ENCODE assay signal across 8 cellular contexts in the genomic region with DNA sequence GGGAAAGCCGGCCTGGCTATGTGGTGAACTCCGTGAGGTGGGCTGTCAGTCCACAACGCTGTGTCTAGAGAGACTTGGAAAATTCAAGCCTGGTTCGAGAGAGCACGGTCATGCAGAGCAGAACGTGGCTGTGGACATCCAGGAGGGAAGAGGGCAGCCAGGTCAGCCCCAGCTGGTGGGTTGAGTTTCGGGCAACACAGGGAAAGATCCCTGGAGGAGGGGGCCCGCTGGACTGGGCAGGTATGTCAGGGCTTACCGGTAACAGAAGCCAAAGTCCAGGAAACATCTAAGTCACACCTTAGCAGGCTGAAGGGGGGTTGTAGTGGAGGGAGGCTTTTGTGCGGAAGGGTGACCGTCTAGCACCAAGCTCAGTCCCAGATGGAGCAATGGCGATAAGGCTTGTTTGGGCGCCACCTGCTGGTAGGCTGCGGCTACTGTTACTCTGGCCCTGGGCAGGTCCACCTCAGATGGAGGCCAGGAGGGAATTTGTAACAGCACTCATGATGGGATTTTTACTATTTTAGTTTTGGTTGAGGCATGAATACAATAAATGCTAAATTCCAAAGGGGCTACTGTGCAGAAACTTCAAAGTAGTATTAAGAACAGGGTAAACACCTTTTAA.
DNase-seq lines count a peak whose midpoint lies in the region; ATAC-seq and TF ChIP-seq lines count a peak whose summit lies in the region.

No MANE protein-coding gene starts in this region.

- H3K27me3 Mint-ChIP-seq in Caco-2 (ENCODE audit: insufficient read depth, unreplicated experiment) = no peaks in the 10 kb centered on the region
- H3K27me3 Mint-ChIP-seq in activated CD8-positive, alpha-beta memory T cell treated with anti-CD3 and anti-CD28 coated beads, Interleukin-2, amount 10 ng/mL, durations not matched to agents 7 days and 5 days = no peaks in the 10 kb centered on the region

- H3K9me3 ChIP-seq in Caco-2 = no peaks in the 10 kb centered on the region

- intact Hi-C loops in Caco-2 (cut with micrococcal nuclease; ENCODE audit: unreplicated experiment) = loop anchor here (1.0 to 10.0 kb wide), 6 partner anchors 23 to 590 kb away; partner anchors contain the start of gene CDC7

- H3K4me1 Mint-ChIP-seq in Caco-2 (ENCODE audit: low read depth, unreplicated experiment) = peaks cover 14% of the 10 kb centered on the region
- H3K4me1 Mint-ChIP-seq in activated CD8-positive, alpha-beta memory T cell treated with anti-CD3 and anti-CD28 coated beads, Interleukin-2, amount 10 ng/mL, durations not matched to agents 7 days and 5 days = no peaks in the 10 kb centered on the region

- TF ChIP-seq CTCF in Caco-2 (IDR thresholded peaks at IDR 0.05; ENCODE audit: insufficient read depth in 1 of 2, low read depth in 1 of 2, low read length in 1 of 2, severe bottlenecking in 1 of 2, unreplicated experiment in 1 of 2) (peak; percentile 72 to 87), epithelial cell of esophagus (IDR thresholded peaks at IDR 0.05; ENCODE audit: insufficient read depth, low read depth, low read length, missing control alignments) (peak; percentile 97)

- H3K36me3 Mint-ChIP-seq in Caco-2 (ENCODE audit: insufficient read depth, unreplicated experiment) = no peaks in the 10 kb centered on the region
- H3K36me3 Mint-ChIP-seq in activated CD8-positive, alpha-beta memory T cell treated with anti-CD3 and anti-CD28 coated beads, Interleukin-2, amount 10 ng/mL, durations not matched to agents 7 days and 5 days = no peaks in the 10 kb centered on the region

- H3K4me3 Mint-ChIP-seq in Caco-2 (ENCODE audit: unreplicated experiment) = no peak overlapping the region
- H3K4me3 Mint-ChIP-seq in activated CD8-positive, alpha-beta memory T cell treated with anti-CD3 and anti-CD28 coated beads, Interleukin-2, amount 10 ng/mL, durations not matched to agents 7 days and 5 days = no peak overlapping the region

- H3K4me3 ChIP-seq in Caco-2 (ENCODE audit: low read depth, low read length) (no peak overlapping the region), epithelial cell of esophagus (ENCODE audit: low read length) (no peak overlapping the region)

- H3K4me1 ChIP-seq in Caco-2 = no peaks in the 10 kb centered on the region

- CTCF ChIA-PET in Caco-2 (lab: Charles Lee) = interaction anchor here (0.5 to 3.3 kb wide), 15 partner anchors 12 to 444 kb away, joined by 3 to 36 read pairs (median 6); partner anchors contain the start of gene ZNF644
- CTCF ChIA-PET in activated CD8-positive, alpha-beta memory T cell treated with anti-CD3 and anti-CD28 coated beads, Interleukin-2, amount 10 ng/mL, durations not matched to agents 7 days and 5 days (lab: Charles Lee) = interaction anchor here (0.6 to 4.2 kb wide), 21 partner anchors 11 to 762 kb away, joined by 3 to 35 read pairs (median 4); no protein-coding TSS in a partner anchor

- BruUV-seq in Caco-2 (replicated peaks; lab: Mats Ljungman, UMichigan) = no TSS peak

- H3K9me3 Mint-ChIP-seq in Caco-2 (ENCODE audit: unreplicated experiment) = no peaks in the 10 kb centered on the region
- H3K9me3 Mint-ChIP-seq in activated CD8-positive, alpha-beta memory T cell treated with anti-CD3 and anti-CD28 coated beads, Interleukin-2, amount 10 ng/mL, durations not matched to agents 7 days and 5 days (ENCODE audit: low read depth) = no peaks in the 10 kb centered on the region

- DNase-seq in Caco-2 = peak; percentile 71 to 83
- peak; percentile 69 for DNase-seq in NCI-H82 treated with DMSO at 0.1 percent for 48 hours (lab: John Stamatoyannopoulos, UW; ENCODE audit: unreplicated experiment)
- peak; percentile 76 for DNase-seq in activated CD8-positive, alpha-beta memory T cell treated with anti-CD3 and anti-CD28 coated beads, Interleukin-2, amount 10 ng/mL, durations not matched to agents 7 days and 5 days
- peak; percentile 64 for DNase-seq in epithelial cell of esophagus (ENCODE audit: low read depth)
- peak; percentile 64 for DNase-seq in myocyte (ENCODE audit: low read depth)
- peak; percentile 70 for DNase-seq in stimulated activated CD8-positive, alpha-beta memory T cell treated with anti-CD3 and anti-CD28 coated beads, Interleukin-7, amount 100 ng/mL, for 24 hours (ENCODE audit: low read depth)

- H3K36me3 ChIP-seq in Caco-2 (ENCODE audit: control insufficient read depth, insufficient read depth, low read length) = no peaks in the 10 kb centered on the region

- ATAC-seq in GM19463 (IDR thresholded peaks at IDR 0.05; ENCODE audit: unreplicated experiment) (peak; percentile 92), HG03520 (IDR thresholded peaks at IDR 0.05; ENCODE audit: unreplicated experiment) (peak; percentile 89)
- ATAC-seq in activated CD8-positive, alpha-beta memory T cell treated with anti-CD3 and anti-CD28 coated beads, Interleukin-2, amount 10 ng/mL, durations not matched to agents 7 days and 5 days = peak; percentile 94

- H3K27me3 ChIP-seq in Caco-2 (replicated peaks; ENCODE audit: control insufficient read depth, insufficient read depth, low read length) = no peaks in the 10 kb centered on the region

- POLR2A ChIA-PET in Caco-2 (lab: Charles Lee) = no interaction called here

- H3K27ac Mint-ChIP-seq in Caco-2 (ENCODE audit: unreplicated experiment) = no peak overlapping the region
- H3K27ac Mint-ChIP-seq in activated CD8-positive, alpha-beta memory T cell treated with anti-CD3 and anti-CD28 coated beads, Interleukin-2, amount 10 ng/mL, durations not matched to agents 7 days and 5 days = no peak overlapping the region
